In the genomic region with DNA sequence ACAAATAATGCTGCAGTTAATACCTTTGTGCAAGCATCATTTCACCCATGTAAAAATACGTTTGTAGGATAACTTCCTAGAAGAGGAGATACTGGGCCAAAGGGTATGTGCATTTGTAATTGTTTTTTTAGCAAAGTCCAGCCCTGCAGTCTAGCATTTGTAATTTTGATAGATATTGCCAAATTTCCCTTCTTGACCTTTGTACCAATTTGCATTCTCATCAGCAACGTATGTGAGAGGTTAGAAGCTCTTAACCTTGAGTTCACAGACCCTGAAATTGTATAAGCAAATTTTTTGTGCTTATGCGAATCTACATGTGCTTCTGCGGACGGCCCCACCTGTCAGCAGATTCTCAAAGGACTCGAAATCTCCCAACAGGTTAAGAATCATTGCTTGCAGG, we compare ENCODE assay signal across 28 cellular contexts. TPM values are rescaled to one million over a fixed set of nuclear protein-coding genes. Genes with fewer than 3 reads are reported as not detected.
"Had no signal": no experiment of that assay in that cellular context is flagged by ENCODE, and none has a peak within 500 bp of the region (broad histone marks: within the 10 kb centered on the region; RNA-seq: fewer than 3 reads in every experiment).

No MANE protein-coding gene starts in this region.

- FAIRE-seq: colon, endothelial cell of umbilical vein, frontal cortex, kidney had no signal

- H3K27ac ChIP-seq: coronary artery, dorsolateral prefrontal cortex, esophagus muscularis mucosa, foreskin keratinocyte, gastroesophageal sphincter, heart left ventricle, hepatocyte, left ventricle myocardium inferior, lower lobe of right lung had no signal

- H3K9me3 ChIP-seq: esophagus muscularis mucosa, gastroesophageal sphincter, heart left ventricle, left ventricle myocardium inferior, lower lobe of right lung, mucosa of descending colon had no signal

- H3K36me3 ChIP-seq: esophagus muscularis mucosa, gastroesophageal sphincter, heart left ventricle, left ventricle myocardium inferior, lower lobe of right lung had no signal

- H3K4me2 ChIP-seq: hepatocyte had no signal

- H3K4me3 ChIP-seq: coronary artery, dorsolateral prefrontal cortex, esophagus muscularis mucosa, gastroesophageal sphincter, heart left ventricle, hepatocyte, left ventricle myocardium inferior, lower lobe of right lung, mucosa of descending colon had no signal

- H3K79me2 ChIP-seq: hepatocyte had no signal

- ATAC-seq: foreskin keratinocyte, gastroesophageal sphincter, heart left ventricle, left colon, left lobe of liver, lower lobe of right lung, mucosa of descending colon had no signal

- H3K27me3 ChIP-seq: dorsolateral prefrontal cortex, hepatocyte had no signal

- H2AFZ ChIP-seq: hepatocyte had no signal

- DNase-seq: dermis blood vessel endothelial cell; dorsolateral prefrontal cortex; effector CD4-positive, alpha-beta T cell; effector memory CD4-positive, alpha-beta T cell; foreskin keratinocyte; heart left ventricle; hypothalamus; immature natural killer cell; islet precursor cell; kidney; kidney glomerular epithelial cell; left colon; left ventricle myocardium inferior; lower lobe of right lung; mesenchymal stem cell; mucosa of descending colon; naive B cell had no signal

- H3K4me1 ChIP-seq: esophagus muscularis mucosa, foreskin keratinocyte, gastroesophageal sphincter, heart left ventricle, left ventricle myocardium inferior, lower lobe of right lung had no signal

RNA-seq across cellular contexts. Expression of gene FRMPD1, which starts 39.7 kb away (rescaled TPM):
- total RNA-seq: dermis blood vessel endothelial cell, endothelial cell of umbilical vein, fibroblast of lung, fibroblast of villous mesenchyme, lung microvascular endothelial cell had no signal
- polyA plus RNA-seq: endothelial cell of umbilical vein, fibroblast of lung, immature natural killer cell had no signal
